In genomic region chr6:42140756-42141602, GRCh38 we compare ENCODE assay signal across 11 cellular contexts. TPM values are rescaled to one million over a fixed set of nuclear protein-coding genes. Genes with fewer than 3 reads are reported as not detected.
DNase-seq lines count a peak whose midpoint lies in the region; ATAC-seq, FAIRE-seq and TF ChIP-seq lines count a peak whose summit lies in the region.
"Had no signal": no experiment of that assay in that cellular context is flagged by ENCODE, and none has a peak within 500 bp of the region (broad histone marks: within the 10 kb centered on the region; RNA-seq: fewer than 3 reads in every experiment).

No MANE protein-coding gene starts in this region.

- H3K4me3 ChIP-seq in breast epithelium, result peak overlapping the region; percentile 67 to 77 (median 72)
- peak overlapping the region; percentile 65 to 76 (median 67) for H3K4me3 ChIP-seq in HepG2 (replicated peaks in 1 of 3; ENCODE audit: insufficient read depth in 1 of 3, low read depth in 2 of 3, low read length in 3 of 3)
- H3K4me3 ChIP-seq in thyroid gland (replicated peaks in 1 of 3), result peak overlapping the region; percentile 8 to 53 (median 30)

- no peaks in the 10 kb centered on the region for H4K20me1 ChIP-seq in HepG2 (ENCODE audit: insufficient read depth, low read length)

- CTCF ChIA-PET in HepG2 (lab: Yijun Ruan, JAX; ENCODE audit: low intra/inter-chr PET ratio, low total read pairs), result no interaction called here

- no peaks in the 10 kb centered on the region for H3K79me2 ChIP-seq in HepG2 (ENCODE audit: insufficient read depth, low read length)

- in situ Hi-C loops in HepG2 (cut with HindIII; ENCODE audit: extremely low pct_ligation_motif_present, low pct_unique_long_range_greater_than_20kb), result no loop called here

- TF ChIP-seq POLR2A in breast epithelium (IDR thresholded peaks at IDR 0.05) (no peak), HepG2 (IDR thresholded peaks at IDR 0.05; ENCODE audit: insufficient read depth in 1 of 2, low read depth in 2 of 2, low read length in 2 of 2) (no peak), thyroid gland (IDR thresholded peaks at IDR 0.05) (no peak)

- peak overlapping the region; percentile 99 for H3K4me2 ChIP-seq in HepG2 (ENCODE audit: low read depth, low read length)

- no peak for TF ChIP-seq CTCF in breast epithelium (IDR thresholded peaks at IDR 0.05)
- TF ChIP-seq CTCF in HepG2 (CRISPR knock-in tag; IDR thresholded peaks at IDR 0.05), result peak; percentile 5; the same call in 1 of the 2 replicates
- TF ChIP-seq CTCF in thyroid gland (IDR thresholded peaks at IDR 0.05), result no peak

- H3K9me3 ChIP-seq in breast epithelium (no peaks in the 10 kb centered on the region), HepG2 (ENCODE audit: low read length) (no peaks in the 10 kb centered on the region), thyroid gland (no peaks in the 10 kb centered on the region)
- H3K9me3 ChIP-seq: neutrophil had no signal

- TF ChIP-seq RAD21 in HepG2 (CRISPR knock-in tag; IDR thresholded peaks at IDR 0.05), result no peak

- H3K36me3 ChIP-seq in breast epithelium, result no peaks in the 10 kb centered on the region
- H3K36me3 ChIP-seq in HepG2 (replicated peaks in 1 of 2; ENCODE audit: control insufficient read depth in 1 of 2, insufficient read depth in 2 of 2, low read length in 2 of 2), result no peaks in the 10 kb centered on the region
- no peaks in the 10 kb centered on the region for H3K36me3 ChIP-seq in thyroid gland
- H3K36me3 ChIP-seq: neutrophil had no signal

- ATAC-seq in HepG2 (peak; percentile 7), HG03280 (IDR thresholded peaks at IDR 0.05; ENCODE audit: unreplicated experiment) (no peak), HG02588 (IDR thresholded peaks at IDR 0.05; ENCODE audit: unreplicated experiment) (no peak), HG03342 (IDR thresholded peaks at IDR 0.05; ENCODE audit: unreplicated experiment) (no peak)

- peak overlapping the region; percentile 70 for H3K9ac ChIP-seq in HepG2 (ENCODE audit: insufficient read depth, low read depth, low read length)

- no TSS peak for BruUV-seq in HepG2 (replicated peaks; lab: Mats Ljungman, UMichigan)

- POLR2A ChIA-PET in HepG2 (lab: Yijun Ruan, JAX), result interaction anchor here (0.8 to 1.5 kb wide), 2 partner anchors 23 to 42 kb away, joined by 3 to 5 read pairs; no protein-coding TSS in a partner anchor

- DNase-seq in NCI-H1105 treated with DMSO at 0.1 percent for 48 hours (lab: John Stamatoyannopoulos, UW), result peak; percentile 11
- no peak for DNase-seq in NCI-H1105 (lab: John Stamatoyannopoulos, UW)
- no peak for DNase-seq in breast epithelium (ENCODE audit: low spot score in 2 of 2)
- DNase-seq in HepG2 (ENCODE audit: low spot score), result no peak
- no peak for DNase-seq in thyroid gland
- DNase-seq: 8988T had no signal

- WGBS in HepG2 (ENCODE audit: low lambda C conversion rate), result 12% methylated on average over 7 of the region's 9 CpGs
- WGBS in thyroid gland, 2 donors, result 41 to 55% methylated on average over 8 to 9 of the region's 9 CpGs

- H3K27me3 ChIP-seq in breast epithelium (no peaks in the 10 kb centered on the region), HepG2 (ENCODE audit: control insufficient read depth in 1 of 2, insufficient read depth in 2 of 2, low read length in 2 of 2) (no peaks in the 10 kb centered on the region; a peak in 1 of 5 replicates), thyroid gland (no peaks in the 10 kb centered on the region)

- TF ChIP-seq EP300 in HepG2 (IDR thresholded peaks at IDR 0.05; ENCODE audit: low read depth in 2 of 2, low read length in 2 of 2), result no peak
- TF ChIP-seq EP300 in HepG2 (CRISPR knock-in tag; IDR thresholded peaks at IDR 0.05; ENCODE audit: borderline replicate concordance), result no peak

- peak overlapping the region; percentile 15 for H2AFZ ChIP-seq in HepG2 (ENCODE audit: low read length)

- FAIRE-seq in HepG2 (lab: Jason Lieb, UNC), result no peak

- peaks cover 0 to 20% of the 10 kb centered on the region in 2 donors for H3K4me1 ChIP-seq in breast epithelium
- peaks cover 66% of the 10 kb centered on the region for H3K4me1 ChIP-seq in HepG2 (ENCODE audit: insufficient read depth, low read length)
- H3K4me1 ChIP-seq in thyroid gland, result peaks cover 40 to 47% of the 10 kb centered on the region in 2 donors

- intact Hi-C loops in breast epithelium (cut with DNase I; ENCODE audit: low total_unique reads), result no loop called here
- intact Hi-C loops in HepG2 (cut with micrococcal nuclease; ENCODE audit: unreplicated experiment), result no loop called here
- intact Hi-C loops in thyroid gland (cut with DNase I), result no loop called here

- H3K27ac ChIP-seq in breast epithelium (peak overlapping the region; percentile 95), HepG2 (ENCODE audit: extremely low read length, insufficient read depth, low read length) (no peak overlapping the region), thyroid gland (peak overlapping the region; percentile 66 to 90 (median 78))
- H3K27ac ChIP-seq: neutrophil had no signal

RNA-seq across cellular contexts. Expression of gene C6orf132, which starts 1.4 kb away (rescaled TPM):
- total RNA-seq in breast epithelium (10 to 100 TPM in 2 of 3 donors, 1 to 10 TPM in 1; 4.2 to 20.2 (median 10.2) TPM), HepG2 (2016; rRNA removed; fragmentation: Illumina TruSeq; extraction: Trizol) (1.5 and 3.0 TPM in 2 replicates), thyroid gland (10 to 100 TPM; 14.8 to 34.3 (median 30.6) TPM)
- 3.8 and 6.3 TPM in 2 replicates for total RNA-seq in HepG2 (2016; cell fraction: cytosol; rRNA removed; fragmentation: Illumina TruSeq; extraction: Trizol; ENCODE audit: low read depth)
- total RNA-seq in HepG2 (2016; cell fraction: insoluble cytoplasmic fraction; rRNA removed; fragmentation: Illumina TruSeq; extraction: Trizol), result 1.5 and 2.5 TPM in 2 replicates
- total RNA-seq in HepG2 (2016; cell fraction: membrane; rRNA removed; fragmentation: Illumina TruSeq; extraction: Trizol), result 5.3 and 6.4 TPM in 2 replicates
- total RNA-seq in HepG2 (2016; cell fraction: nucleus; rRNA removed; fragmentation: Illumina TruSeq; extraction: Trizol), result 0.78 and 1.4 TPM in 2 replicates
- 0.78 and 0.85 TPM in 2 replicates for polyA plus RNA-seq in HepG2 (2011; rRNA removed)
- 0.46 and 0.76 TPM in 2 replicates for polyA plus RNA-seq in HepG2 (2011; cell fraction: cytosol; rRNA removed)
- 0.88 and 1.0 TPM in 2 replicates for polyA plus RNA-seq in HepG2 (2011; cell fraction: nucleus; rRNA removed)
- 0.83 and 1.1 TPM in 2 replicates for polyA plus RNA-seq in HepG2 (2012)
- polyA plus RNA-seq in HepG2 (2016; cell fraction: cytosol; fragmentation: Illumina TruSeq; extraction: Trizol; ENCODE audit: low read depth), result 7.0 and 9.3 TPM in 2 replicates
- 1.6 and 3.8 TPM in 2 replicates for polyA plus RNA-seq in HepG2 (2016; cell fraction: insoluble cytoplasmic fraction; fragmentation: Illumina TruSeq; extraction: Trizol; ENCODE audit: low read depth)
- polyA plus RNA-seq in HepG2 (2016; cell fraction: membrane; fragmentation: Illumina TruSeq; extraction: Trizol; ENCODE audit: low read depth), result 6.1 and 6.6 TPM in 2 replicates
- 1.1 and 1.6 TPM in 2 replicates for polyA plus RNA-seq in HepG2 (2016; cell fraction: nucleus; fragmentation: Illumina TruSeq; extraction: Trizol; ENCODE audit: insufficient read depth, low read depth)
- 0.30 and 0.56 TPM in 2 replicates for polyA minus RNA-seq in HepG2 (2011; rRNA and poly(A)+ RNA removed; ENCODE audit: low replicate concordance)
- polyA minus RNA-seq in HepG2 (2011; cell fraction: cytosol; rRNA and poly(A)+ RNA removed), result 0.97 TPM in 1 of 2 replicates, not detected in the other
- 0.50 and 0.64 TPM in 2 replicates for polyA minus RNA-seq in HepG2 (2011; cell fraction: nucleus; rRNA and poly(A)+ RNA removed)

RNA-seq across cellular contexts. Expression of gene GUCA1A, which starts 32.2 kb away (rescaled TPM):
- total RNA-seq in breast epithelium (not detected), HepG2 (2016; rRNA removed; fragmentation: Illumina TruSeq; extraction: Trizol) (not detected in 2 replicates), thyroid gland (not detected)
- total RNA-seq in HepG2 (2016; cell fraction: cytosol; rRNA removed; fragmentation: Illumina TruSeq; extraction: Trizol; ENCODE audit: low read depth), result not detected in 2 replicates
- not detected in 2 replicates for total RNA-seq in HepG2 (2016; cell fraction: insoluble cytoplasmic fraction; rRNA removed; fragmentation: Illumina TruSeq; extraction: Trizol)
- total RNA-seq in HepG2 (2016; cell fraction: membrane; rRNA removed; fragmentation: Illumina TruSeq; extraction: Trizol), result not detected in 2 replicates
- total RNA-seq in HepG2 (2016; cell fraction: nucleus; rRNA removed; fragmentation: Illumina TruSeq; extraction: Trizol), result not detected in 2 replicates
- not detected in 2 replicates for polyA plus RNA-seq in HepG2 (2011; rRNA removed)
- not detected in 2 replicates for polyA plus RNA-seq in HepG2 (2011; cell fraction: cytosol; rRNA removed)
- not detected in 2 replicates for polyA plus RNA-seq in HepG2 (2011; cell fraction: nucleus; rRNA removed)
- polyA plus RNA-seq in HepG2 (2012), result not detected in 2 replicates
- polyA plus RNA-seq in HepG2 (2016; cell fraction: cytosol; fragmentation: Illumina TruSeq; extraction: Trizol; ENCODE audit: low read depth), result not detected in 2 replicates
- not detected in 2 replicates for polyA plus RNA-seq in HepG2 (2016; cell fraction: insoluble cytoplasmic fraction; fragmentation: Illumina TruSeq; extraction: Trizol; ENCODE audit: low read depth)
- polyA plus RNA-seq in HepG2 (2016; cell fraction: membrane; fragmentation: Illumina TruSeq; extraction: Trizol; ENCODE audit: low read depth), result not detected in 2 replicates
- not detected in 2 replicates for polyA plus RNA-seq in HepG2 (2016; cell fraction: nucleus; fragmentation: Illumina TruSeq; extraction: Trizol; ENCODE audit: insufficient read depth, low read depth)
- polyA minus RNA-seq in HepG2 (2011; rRNA and poly(A)+ RNA removed; ENCODE audit: low replicate concordance), result not detected in 2 replicates
- not detected in 2 replicates for polyA minus RNA-seq in HepG2 (2011; cell fraction: cytosol; rRNA and poly(A)+ RNA removed)
- not detected in 2 replicates for polyA minus RNA-seq in HepG2 (2011; cell fraction: nucleus; rRNA and poly(A)+ RNA removed)
- total RNA-seq: fibroblast of villous mesenchyme had no signal

RNA-seq across cellular contexts. Expression of gene GUCA1B, which starts 53.8 kb away (rescaled TPM):
- total RNA-seq in breast epithelium (1 to 10 TPM; 1.1 to 2.9 (median 1.5) TPM), HepG2 (2016; rRNA removed; fragmentation: Illumina TruSeq; extraction: Trizol) (0.31 and 0.75 TPM in 2 replicates), thyroid gland (1 to 10 TPM in 1 of 4 donors, under 1 TPM in 2, not detected in 1; 0.56 to 1.6 (median 0.73) TPM)
- total RNA-seq in HepG2 (2016; cell fraction: cytosol; rRNA removed; fragmentation: Illumina TruSeq; extraction: Trizol; ENCODE audit: low read depth), result not detected in 2 replicates
- 0.22 and 0.26 TPM in 2 replicates for total RNA-seq in HepG2 (2016; cell fraction: insoluble cytoplasmic fraction; rRNA removed; fragmentation: Illumina TruSeq; extraction: Trizol)
- 0.28 TPM in 1 of 2 replicates, not detected in the other for total RNA-seq in HepG2 (2016; cell fraction: membrane; rRNA removed; fragmentation: Illumina TruSeq; extraction: Trizol)
- 0.34 and 0.47 TPM in 2 replicates for total RNA-seq in HepG2 (2016; cell fraction: nucleus; rRNA removed; fragmentation: Illumina TruSeq; extraction: Trizol)
- polyA plus RNA-seq in HepG2 (2011; rRNA removed), result 0.58 and 0.74 TPM in 2 replicates
- polyA plus RNA-seq in HepG2 (2011; cell fraction: cytosol; rRNA removed), result 0.23 and 0.40 TPM in 2 replicates
- 2.1 and 2.6 TPM in 2 replicates for polyA plus RNA-seq in HepG2 (2011; cell fraction: nucleus; rRNA removed)
- polyA plus RNA-seq in HepG2 (2012), result 0.72 and 1.5 TPM in 2 replicates
- polyA plus RNA-seq in HepG2 (2016; cell fraction: cytosol; fragmentation: Illumina TruSeq; extraction: Trizol; ENCODE audit: low read depth), result not detected in 2 replicates
- polyA plus RNA-seq in HepG2 (2016; cell fraction: insoluble cytoplasmic fraction; fragmentation: Illumina TruSeq; extraction: Trizol; ENCODE audit: low read depth), result 0.38 and 0.50 TPM in 2 replicates
- 0.17 and 0.26 TPM in 2 replicates for polyA plus RNA-seq in HepG2 (2016; cell fraction: membrane; fragmentation: Illumina TruSeq; extraction: Trizol; ENCODE audit: low read depth)
- 0.89 and 2.5 TPM in 2 replicates for polyA plus RNA-seq in HepG2 (2016; cell fraction: nucleus; fragmentation: Illumina TruSeq; extraction: Trizol; ENCODE audit: insufficient read depth, low read depth)
- polyA minus RNA-seq in HepG2 (2011; rRNA and poly(A)+ RNA removed; ENCODE audit: low replicate concordance), result 0.19 and 0.26 TPM in 2 replicates
- not detected in 2 replicates for polyA minus RNA-seq in HepG2 (2011; cell fraction: cytosol; rRNA and poly(A)+ RNA removed)
- 0.90 and 0.99 TPM in 2 replicates for polyA minus RNA-seq in HepG2 (2011; cell fraction: nucleus; rRNA and poly(A)+ RNA removed)
- total RNA-seq: fibroblast of villous mesenchyme had no signal
